In the genomic region with DNA sequence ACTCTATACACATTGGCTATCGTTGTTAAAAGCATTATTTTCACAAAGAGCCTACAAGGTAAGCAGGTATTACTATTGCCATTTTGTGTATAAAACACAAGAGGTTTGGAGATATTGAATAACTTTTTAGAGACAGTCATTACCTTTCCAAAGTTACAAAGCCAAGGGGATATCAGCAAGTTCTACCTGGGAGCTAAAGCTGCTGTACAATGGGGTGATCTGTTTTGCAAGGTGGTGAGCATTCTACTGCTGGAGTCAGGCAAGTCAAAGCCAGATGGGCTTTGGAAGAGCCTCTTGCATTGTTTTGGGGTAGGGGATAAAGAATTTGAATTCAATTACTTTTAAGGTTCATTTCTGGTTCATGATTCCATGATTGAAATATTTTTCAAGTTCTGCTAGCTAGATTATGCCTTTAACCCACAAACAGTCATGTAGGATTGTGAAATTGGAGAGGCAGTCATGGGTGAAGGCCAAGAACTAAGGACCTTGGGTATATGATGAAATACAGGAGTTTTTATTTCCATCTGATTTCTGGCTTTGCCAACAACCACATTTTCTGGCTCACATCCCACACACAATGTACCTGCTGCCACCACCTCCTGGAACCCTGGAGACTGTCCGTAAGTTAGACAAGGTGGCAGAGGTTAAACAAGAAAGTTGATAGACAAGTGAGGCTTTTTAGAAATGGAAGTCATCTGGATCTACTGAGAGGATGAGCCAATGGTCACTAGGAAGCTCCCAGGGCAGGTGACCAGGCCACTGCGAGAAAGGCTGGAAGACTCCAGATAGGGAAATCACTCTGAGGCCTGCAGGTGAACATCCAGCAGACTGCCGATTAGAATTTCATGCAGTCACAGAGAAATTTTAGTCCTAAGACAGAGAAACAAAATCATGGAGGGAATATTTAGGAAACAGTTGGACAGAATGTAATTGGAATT, we compare ENCODE assay signal across 14 cellular contexts.
DNase-seq lines count a peak whose midpoint lies in the region; ATAC-seq and TF ChIP-seq lines count a peak whose summit lies in the region.
"Had no signal": no experiment of that assay in that cellular context is flagged by ENCODE, and none has a peak within 500 bp of the region (broad histone marks: within the 10 kb centered on the region; RNA-seq: fewer than 3 reads in every experiment).

No MANE protein-coding gene starts in this region.

- H3K27me3 ChIP-seq in fibroblast of lung (ENCODE audit: control insufficient read depth, insufficient read depth, low read length), result no peaks in the 10 kb centered on the region
- H3K27me3 ChIP-seq: sigmoid colon had no signal

- H3K4me2 ChIP-seq in fibroblast of lung (ENCODE audit: extremely low read depth, insufficient read depth, low read length), result no peak overlapping the region

- ATAC-seq in omental fat pad (ENCODE audit: low FRiP score) (peak; percentile 68), GM18502 (IDR thresholded peaks at IDR 0.05; ENCODE audit: poor library complexity, unreplicated experiment) (no peak)
- ATAC-seq: naive thymus-derived CD8-positive, alpha-beta T cell had no signal

- no peak overlapping the region for H3K9ac ChIP-seq in fibroblast of lung (ENCODE audit: insufficient read depth, low read length)

- no peak overlapping the region for H3K4me3 ChIP-seq in fibroblast of lung (replicated peaks in 1 of 4; ENCODE audit: control extremely low read depth in 1 of 4, insufficient read depth in 1 of 4, low read depth in 3 of 4, low read length in 4 of 4)
- H3K4me3 ChIP-seq: sigmoid colon had no signal

- no peak overlapping the region for H2AFZ ChIP-seq in fibroblast of lung (ENCODE audit: low read length)

- H4K20me1 ChIP-seq in fibroblast of lung (ENCODE audit: control insufficient read depth, extremely low read depth, insufficient read depth, low read length), result no peaks in the 10 kb centered on the region

- peaks cover 23% of the 10 kb centered on the region for H3K4me1 ChIP-seq in fibroblast of lung (ENCODE audit: control insufficient read depth, extremely low read depth, insufficient read depth, low read length)
- H3K4me1 ChIP-seq: sigmoid colon had no signal

- H3K27ac ChIP-seq in fibroblast of lung (ENCODE audit: insufficient read depth, low read length), result peak overlapping the region; percentile 58
- H3K27ac ChIP-seq: sigmoid colon had no signal

- no peaks in the 10 kb centered on the region for H3K9me3 ChIP-seq in fibroblast of lung (ENCODE audit: control insufficient read depth, insufficient read depth, low read depth, low read length)
- H3K9me3 ChIP-seq: sigmoid colon had no signal

- TF ChIP-seq CTCF in fibroblast of lung (conservative IDR thresholded peaks at IDR 0.05 in 1 of 2, IDR thresholded peaks at IDR 0.05 in 1 of 2; ENCODE audit: low read depth in 1 of 2, low read length in 2 of 2) (no peak), omental fat pad (IDR thresholded peaks at IDR 0.05) (no peak)

- peak; percentile 11 for DNase-seq in CD1c-positive myeloid dendritic cell (ENCODE audit: extremely low spot score)
- DNase-seq in NCI-H226, result peak; percentile 80
- peak; percentile 79 to 84 for DNase-seq in fibroblast of lung (ENCODE audit: low read depth in 2 of 2)
- no peak for DNase-seq in omental fat pad (ENCODE audit: low spot score)
- no peak for DNase-seq in Ammon's horn (ENCODE audit: low spot score)
- no peak for DNase-seq in KBM-7
- DNase-seq in NCI-H2107 treated with DMSO at 0.1 percent for 48 hours (lab: John Stamatoyannopoulos, UW; ENCODE audit: unreplicated experiment), result no peak
- DNase-seq: foreskin melanocyte; naive thymus-derived CD8-positive, alpha-beta T cell; NCI-H187 treated with DMSO at 0.1 percent for 48 hours; NCI-H774; sigmoid colon; T-helper 9 cell had no signal

- in situ Hi-C loops in KBM-7 (cut with MboI; ENCODE audit: low pct_unique_long_range_greater_than_20kb, low sequenced_read_pairs), result no loop called here

- no peaks in the 10 kb centered on the region for H3K79me2 ChIP-seq in fibroblast of lung (ENCODE audit: control insufficient read depth, insufficient read depth, low read length)

- no peaks in the 10 kb centered on the region for H3K36me3 ChIP-seq in fibroblast of lung (ENCODE audit: control insufficient read depth, insufficient read depth, low read length)
- H3K36me3 ChIP-seq: sigmoid colon had no signal

Comparison
In these comparisons a context has a peak if more than half of its experiments do, and no peak if none do; other contexts are left out.
1. DNase-seq: peak in CD1c-positive myeloid dendritic cell (single experiment), NCI-H226 (single experiment) and fibroblast of lung (2 of 2); none in omental fat pad (single experiment), Ammon's horn (single experiment), KBM-7 (single experiment) and NCI-H2107 treated with DMSO at 0.1 percent for 48 hours (single experiment).